Comparison of ENCODE assay signal across 17 cellular contexts in genomic region chr1:95252422-95252821, GRCh38.
"Had no signal": no experiment of that assay in that cellular context is flagged by ENCODE, and none has a peak within 500 bp of the region (broad histone marks: within the 10 kb centered on the region; RNA-seq: fewer than 3 reads in every experiment).

No MANE protein-coding gene starts in this region.

- H3K9me3 ChIP-seq: left lung, prostate gland, right lobe of liver had no signal

- H3K4me1 ChIP-seq: left lung, prostate gland, right lobe of liver, spleen had no signal

- H3K27me3 ChIP-seq: heart left ventricle, left lung, right lobe of liver, spleen had no signal

- ATAC-seq: activated CD8-positive, alpha-beta T cell treated with anti-CD3 and anti-CD28 coated beads, Interleukin-2, amount 10 ng/mL, durations not matched to agents 7 days and 5 days; activated naive CD8-positive, alpha-beta T cell treated with anti-CD3 and anti-CD28 coated beads, Interleukin-2, amount 50 U/mL, for 24 hours; heart left ventricle; left lung; right lobe of liver had no signal

- H3K27me3 Mint-ChIP-seq: activated naive CD8-positive, alpha-beta T cell treated with anti-CD3 and anti-CD28 coated beads, Interleukin-2, amount 50 U/mL, for 24 hours had no signal

- DNase-seq: activated CD4-positive, alpha-beta T cell treated with anti-CD3 and anti-CD28 coated beads for 4 hours; activated CD8-positive, alpha-beta memory T cell treated with anti-CD3 and anti-CD28 coated beads, Interleukin-2, amount 50 U/mL, for 48 hours; activated CD8-positive, alpha-beta T cell treated with anti-CD3 and anti-CD28 coated beads, Interleukin-2, amount 10 ng/mL, durations not matched to agents 7 days and 5 days; activated naive CD8-positive, alpha-beta T cell treated with anti-CD3 and anti-CD28 coated beads, Interleukin-2, amount 50 U/mL, for 24 hours; effector CD4-positive, alpha-beta T cell; heart left ventricle; islet precursor cell; left lung; nephron progenitor cell; right lobe of liver; spleen; stimulated activated CD4-positive, alpha-beta T cell treated with anti-CD3 and anti-CD28 coated beads, Interleukin-1b, Interleukin-23, amount 100 ng/mL, for 48 hours; stimulated activated naive CD4-positive, alpha-beta T cell; substantia nigra; trophoblast cell; WERI-Rb-1 had no signal

- H3K4me3 ChIP-seq: heart left ventricle, left lung, prostate gland, right lobe of liver, spleen had no signal

- H3K36me3 ChIP-seq: prostate gland, WERI-Rb-1 had no signal

- H3K27ac Mint-ChIP-seq: activated CD8-positive, alpha-beta T cell treated with anti-CD3 and anti-CD28 coated beads, Interleukin-2, amount 10 ng/mL, durations not matched to agents 7 days and 5 days; activated naive CD8-positive, alpha-beta T cell treated with anti-CD3 and anti-CD28 coated beads, Interleukin-2, amount 50 U/mL, for 24 hours; nephron progenitor cell had no signal

- H3K27ac ChIP-seq: heart left ventricle, left lung, prostate gland, right lobe of liver, spleen, WERI-Rb-1 had no signal

- H3K4me1 Mint-ChIP-seq: nephron progenitor cell had no signal

- H3K4me3 Mint-ChIP-seq: activated CD8-positive, alpha-beta T cell treated with anti-CD3 and anti-CD28 coated beads, Interleukin-2, amount 10 ng/mL, durations not matched to agents 7 days and 5 days; activated naive CD8-positive, alpha-beta T cell treated with anti-CD3 and anti-CD28 coated beads, Interleukin-2, amount 50 U/mL, for 24 hours; nephron progenitor cell had no signal
